18 cellular contexts compared by ENCODE assay signal in genomic region chr11:128532571-128533091, GRCh38. TPM values are rescaled to one million over a fixed set of nuclear protein-coding genes. Genes with fewer than 3 reads are reported as not detected.
DNase-seq lines count a peak whose midpoint lies in the region; ATAC-seq and TF ChIP-seq lines count a peak whose summit lies in the region.
"Had no signal": no experiment of that assay in that cellular context is flagged by ENCODE, and none has a peak within 500 bp of the region (broad histone marks: within the 10 kb centered on the region; RNA-seq: fewer than 3 reads in every experiment).

No MANE protein-coding gene starts in this region.

- 82 to 90% methylated on average over 6 of the region's 6 CpGs for WGBS in sigmoid colon, 2 donors

- H3K36me3 ChIP-seq in ascending aorta (no peaks in the 10 kb centered on the region), iPS-18a (ENCODE audit: control insufficient read depth, low read depth, low read length) (no peaks in the 10 kb centered on the region), sigmoid colon (no peaks in the 10 kb centered on the region)
- H3K36me3 ChIP-seq: BLaER1, heart right ventricle, left ventricle myocardium inferior, SJCRH30, upper lobe of right lung had no signal

- H3K27me3 ChIP-seq in ascending aorta (no peaks in the 10 kb centered on the region), iPS-18a (ENCODE audit: control insufficient read depth, insufficient read depth, low read length) (peaks cover 98% of the 10 kb centered on the region), sigmoid colon (no peaks in the 10 kb centered on the region)
- H3K27me3 ChIP-seq: BLaER1, heart right ventricle, SJCRH30, upper lobe of right lung had no signal

- peak overlapping the region; percentile 1 for H3K9ac ChIP-seq in iPS-18a (ENCODE audit: low read length)
- H3K9ac ChIP-seq: BLaER1 had no signal

- peaks cover 0 to 21% of the 10 kb centered on the region in 2 donors for H3K4me1 ChIP-seq in ascending aorta
- H3K4me1 ChIP-seq in iPS-18a (ENCODE audit: control insufficient read depth, low read depth, low read length) = peaks cover 22% of the 10 kb centered on the region
- H3K4me1 ChIP-seq in sigmoid colon = peaks cover 0 to 8% (median 0%) of the 10 kb centered on the region in 4 donors

- ATAC-seq in Right ventricle myocardium superior (ENCODE audit: poor library complexity) = no peak
- ATAC-seq: heart right ventricle, upper lobe of right lung had no signal

- peak; percentile 50 to 74 for DNase-seq in NCI-H2081 (lab: John Stamatoyannopoulos, UW)
- no peak for DNase-seq in NCI-H2081 treated with DMSO at 0.1 percent for 48 hours (lab: John Stamatoyannopoulos, UW)
- DNase-seq in ascending aorta (ENCODE audit: low spot score in 2 of 2) = no peak
- peak; percentile 75 for DNase-seq in superior temporal gyrus (ENCODE audit: extremely low spot score)
- DNase-seq in sigmoid colon = no peak
- DNase-seq in Right ventricle myocardium superior = no peak
- no peak for DNase-seq in activated CD4-positive, CD25-positive, alpha-beta regulatory T cell (lab: John Stamatoyannopoulos, UW)
- DNase-seq: 8988T; DMS53; heart right ventricle; left ventricle myocardium inferior; NCI-H226; SJCRH30; stimulated activated naive CD4-positive, alpha-beta T cell; T-helper 9 cell; upper lobe of right lung had no signal

- TF ChIP-seq EP300 in sigmoid colon (IDR thresholded peaks at IDR 0.05) = no peak

- TF ChIP-seq CTCF in ascending aorta (IDR thresholded peaks at IDR 0.05) = no peak
- no peak for TF ChIP-seq CTCF in sigmoid colon (IDR thresholded peaks at IDR 0.05)

- no peak for TF ChIP-seq POLR2A in sigmoid colon (IDR thresholded peaks at IDR 0.05)

- intact Hi-C loops in ascending aorta (cut with DNase I) (no loop called here), sigmoid colon (cut with DNase I) (no loop called here), Right ventricle myocardium superior (cut with DNase I) (no loop called here)

- H3K4me3 ChIP-seq in ascending aorta (no peak overlapping the region), iPS-18a (ENCODE audit: low read length) (peak overlapping the region; percentile 52), sigmoid colon (no peak overlapping the region)
- H3K4me3 ChIP-seq: BLaER1, heart right ventricle, left ventricle myocardium inferior, SJCRH30, upper lobe of right lung had no signal

- H3K27ac ChIP-seq in ascending aorta (peak overlapping the region; percentile 21 to 46), iPS-18a (ENCODE audit: low read length) (no peak overlapping the region), sigmoid colon (no peak overlapping the region)
- H3K27ac ChIP-seq: BLaER1, heart right ventricle, left ventricle myocardium inferior, SJCRH30, upper lobe of right lung had no signal

- no peaks in the 10 kb centered on the region for H3K9me3 ChIP-seq in ascending aorta
- H3K9me3 ChIP-seq in iPS-18a (ENCODE audit: control insufficient read depth, low read depth, low read length) = no peaks in the 10 kb centered on the region
- H3K9me3 ChIP-seq in sigmoid colon = no peaks in the 10 kb centered on the region
- H3K9me3 ChIP-seq: heart right ventricle, left ventricle myocardium inferior, SJCRH30, upper lobe of right lung had no signal

RNA-seq across cellular contexts. Expression of gene ETS1, which starts 54.7 kb away (rescaled TPM):
- 88.0 TPM for total RNA-seq in ascending aorta
- total RNA-seq in sigmoid colon = 10 to 100 TPM; 23.3 to 29.5 (median 25.3) TPM
- 100 to 1,000 TPM in 1 of 3 donors, 10 to 100 TPM in 2; 12.5 to 122 (median 14.4) TPM for polyA plus RNA-seq in sigmoid colon
- total RNA-seq in Right ventricle myocardium superior = 45.6 TPM

Comparison
In these comparisons a context has a peak if more than half of its experiments do, and no peak if none do; other contexts are left out.
1. DNase-seq: peak in NCI-H2081 (2 of 2) and superior temporal gyrus (single experiment); none in NCI-H2081 treated with DMSO at 0.1 percent for 48 hours (single experiment), ascending aorta (0 of 2), sigmoid colon (single experiment), Right ventricle myocardium superior (single experiment) and activated CD4-positive, CD25-positive, alpha-beta regulatory T cell (0 of 4).
2. H3K27ac ChIP-seq: peak in ascending aorta (2 of 2); none in iPS-18a (single experiment) and sigmoid colon (0 of 4).